Comparison of ENCODE assay signal across 9 cellular contexts in genomic region chr9:127562271-127562780, GRCh38. TPM values are rescaled to one million over a fixed set of nuclear protein-coding genes. Genes with fewer than 3 reads are reported as not detected.
A peak's percentile ranks its signal among the peaks of the same experiment; 100 is the strongest.
DNase-seq lines count a peak whose midpoint lies in the region; ATAC-seq, FAIRE-seq and TF ChIP-seq lines count a peak whose summit lies in the region.
"Had no signal": no experiment of that assay in that cellular context is flagged by ENCODE, and none has a peak within 500 bp of the region (broad histone marks: within the 10 kb centered on the region; RNA-seq: fewer than 3 reads in every experiment).

No MANE protein-coding gene starts in this region.

- CTCF ChIA-PET in K562 (lab: Yijun Ruan, JAX; ENCODE audit: low intra/inter-chr PET ratio), result no interaction called here

- POLR2A ChIA-PET in K562 (lab: Yijun Ruan, JAX), result interaction anchor here (0.5 to 2.1 kb wide), 5 partner anchors 9 to 450 kb away, joined by 3 to 10 read pairs (median 4); partner anchors contain the start of gene ST6GALNAC4

- no peak for FAIRE-seq in K562 (lab: Jason Lieb, UNC)

- H3K27me3 ChIP-seq in HUES48 (ENCODE audit: control insufficient read depth, insufficient read depth, low read length) (no peaks in the 10 kb centered on the region), K562 (ENCODE audit: control insufficient read depth in 2 of 2, insufficient read depth in 2 of 2, low read length in 2 of 2) (no peaks in the 10 kb centered on the region), left lung (peaks cover 0 to 4% of the 10 kb centered on the region in 2 donors), testis (no peaks in the 10 kb centered on the region)

- H2AFZ ChIP-seq in K562 (ENCODE audit: low read depth, low read length), result peak overlapping the region; percentile 40; the same call in 1 of the 2 replicates

- peaks cover 20% of the 10 kb centered on the region for H4K20me1 ChIP-seq in K562 (replicated peaks; ENCODE audit: control insufficient read depth, insufficient read depth, low read length)

- H3K27ac ChIP-seq in HUES48 (ENCODE audit: low read depth, low read length), result peak overlapping the region; percentile 76
- peak overlapping the region; percentile 72; the same call in 2 of the 3 replicates for H3K27ac ChIP-seq in K562 (ENCODE audit: extremely low read depth, low read depth, low read length)
- peak overlapping the region; percentile 86 for H3K27ac ChIP-seq in left lung
- peak overlapping the region; percentile 56 to 82 for H3K27ac ChIP-seq in testis

- H3K9me1 ChIP-seq in K562 (ENCODE audit: control insufficient read depth, insufficient read depth, low read length), result peaks cover 4% of the 10 kb centered on the region

- peaks cover 90% of the 10 kb centered on the region for H3K79me2 ChIP-seq in K562 (ENCODE audit: control insufficient read depth, insufficient read depth, low read length)

- H3K36me3 ChIP-seq in HUES48 (ENCODE audit: control insufficient read depth, insufficient read depth, low read length) (peaks cover 5% of the 10 kb centered on the region; the same call in 1 of the 2 replicates), K562 (ENCODE audit: control insufficient read depth, insufficient read depth, low read length) (peaks cover 66% of the 10 kb centered on the region; the same call in 2 of the 3 replicates), left lung (peaks cover 0 to 50% of the 10 kb centered on the region in 2 donors), testis (ENCODE audit: low read depth, missing control alignments) (no peaks in the 10 kb centered on the region)

- no peak for TF ChIP-seq EP300 in K562 (IDR thresholded peaks at IDR 0.05; ENCODE audit: low read length)

- peak overlapping the region; percentile 56 for H3K4me2 ChIP-seq in K562 (ENCODE audit: insufficient read depth, low read length)

- H3K9me3 ChIP-seq in HUES48 (ENCODE audit: control insufficient read depth, insufficient read depth, low read length) (no peaks in the 10 kb centered on the region), K562 (replicated peaks; ENCODE audit: control insufficient read depth, insufficient read depth, low read depth, low read length) (no peaks in the 10 kb centered on the region), left lung (no peaks in the 10 kb centered on the region), testis (no peaks in the 10 kb centered on the region)

- intact Hi-C loops in K562 (cut with micrococcal nuclease), result no loop called here
- intact Hi-C loops in left lung (cut with DNase I), result no loop called here
- intact Hi-C loops in testis (cut with DNase I; ENCODE audit: low total_unique reads), result no loop called here

- no TSS peak for BruUV-seq in K562 (replicated peaks; lab: Mats Ljungman, UMichigan)

- H3K9ac ChIP-seq in HUES48 (ENCODE audit: low read depth, low read length) (no peak overlapping the region), K562 (ENCODE audit: insufficient read depth in 1 of 2, low read depth in 2 of 2, low read length in 2 of 2) (peak overlapping the region in 1 of 2 experiments; percentile 29; a peak in 1 of 4 replicates)

- WGBS in K562 (ENCODE audit: insufficient coverage, low coverage, missing lambda C conversion rate), result 43% methylated on average over 13 of the region's 13 CpGs
- WGBS in testis, 2 donors, result 68 to 79% methylated on average over 13 of the region's 13 CpGs

- H3K4me1 ChIP-seq in HUES48 (ENCODE audit: control insufficient read depth, insufficient read depth, low read length) (peaks cover 22% of the 10 kb centered on the region), K562 (replicated peaks in 1 of 2; ENCODE audit: control insufficient read depth in 2 of 2, insufficient read depth in 2 of 2, low read length in 2 of 2) (peaks cover 37 to 50% of the 10 kb centered on the region in 2 experiments), left lung (peaks cover 58 to 98% of the 10 kb centered on the region in 2 donors), testis (peaks cover 30% of the 10 kb centered on the region)

- TF ChIP-seq RAD21 in K562 (CRISPR knock-in tag; conservative IDR thresholded peaks at IDR 0.05 in 1 of 2, IDR thresholded peaks at IDR 0.05 in 1 of 2), result no peak

- peak; percentile 4; the same call in 2 of the 3 replicates for ATAC-seq in K562
- no peak for ATAC-seq in left lung
- ATAC-seq in GM19324 (IDR thresholded peaks at IDR 0.05; ENCODE audit: low FRiP score, unreplicated experiment), result no peak

- in situ Hi-C loops in K562 (cut with MboI), result no loop called here

- TF ChIP-seq POLR2A in K562 (conservative IDR thresholded peaks at IDR 0.05) (no peak), testis (IDR thresholded peaks at IDR 0.05) (no peak)

- H3K4me3 ChIP-seq in HUES48 (ENCODE audit: low read depth, low read length) (no peak overlapping the region), K562 (no peak overlapping the region), left lung (peak overlapping the region in 1 of 2 donors; percentile 17), testis (no peak overlapping the region)

- DNase-seq in K562 (ENCODE audit: extremely low read depth in 1 of 4, low spot score in 3 of 4) (no peak), left lung (peak in 1 of 2 donors; percentile 38), testis (no peak), NCI-H774 (lab: John Stamatoyannopoulos, UW) (no peak), RKO (ENCODE audit: low spot score) (no peak)
- DNase-seq: GF-D8; stimulated activated CD8-positive, alpha-beta memory T cell treated with anti-CD3 and anti-CD28 coated beads, Interleukin-4, amount 100 ng/mL, for 48 hours had no signal

- no peak for TF ChIP-seq CTCF in K562 (IDR thresholded peaks at IDR 0.05 in 2 of 3, conservative IDR thresholded peaks at IDR 0.05 in 1 of 3; ENCODE audit: insufficient read depth in 2 of 3, low read depth in 1 of 3, low read length in 3 of 3)
- no peak for TF ChIP-seq CTCF in left lung (IDR thresholded peaks at IDR 0.05)
- no peak for TF ChIP-seq CTCF in testis (IDR thresholded peaks at IDR 0.05)

TF ChIP-seq in K562, 482 proteins besides CTCF, POLR2A, EP300 and RAD21 (continues in another document):
- TF ChIP-seq FOXK2 (conservative IDR thresholded peaks at IDR 0.05 in 1 of 2, IDR thresholded peaks at IDR 0.05 in 1 of 2; ENCODE audit: low read depth in 2 of 2) (no peak), ZNF133 (CRISPR knock-in tag; IDR thresholded peaks at IDR 0.05) (no peak), MTA1 (IDR thresholded peaks at IDR 0.05; ENCODE audit: borderline replicate concordance) (no peak), ZBTB43 (CRISPR knock-in tag; IDR thresholded peaks at IDR 0.05) (no peak), SP1 (CRISPR knock-in tag; IDR thresholded peaks at IDR 0.05) (no peak), ILK (tag; IDR thresholded peaks at IDR 0.05; ENCODE audit: borderline replicate concordance, low read depth) (no peak), BHLHE40 (IDR thresholded peaks at IDR 0.05; ENCODE audit: low read length) (no peak), ATF1 (CRISPR knock-in tag; IDR thresholded peaks at IDR 0.05) (no peak), ATF1 (tag; IDR thresholded peaks at IDR 0.05) (peak; percentile 13; the same call in 1 of the 2 replicates)

RNA-seq across cellular contexts. Expression of gene STXBP1, which starts 49.8 kb away (rescaled TPM):
- 36.4 and 43.1 TPM in 2 replicates for total RNA-seq in K562 (2011; cell fraction: chromatin; rRNA removed; ENCODE audit: low replicate concordance)
- 15.3 and 19.2 TPM in 2 replicates for total RNA-seq in K562 (2011; cell fraction: nucleolus; rRNA removed)
- 30.8 and 40.9 TPM in 2 replicates for total RNA-seq in K562 (2011; cell fraction: nucleoplasm; rRNA removed)
- total RNA-seq in K562 (2014; rRNA removed) (9.7 and 14.7 TPM in 2 replicates), K562 (2014; rRNA removed; fragmentation: Illumina TruSeq; extraction: Trizol) (5.6 and 6.0 TPM in 2 replicates), K562 (2015; rRNA removed; fragmentation: Illumina TruSeq; extraction: Trizol) (4.4 and 4.6 TPM in 2 replicates), K562 (2021) (32.5 and 35.1 TPM in 2 replicates), left lung (10 to 100 TPM; 63.0 to 76.7 TPM), testis (10 to 100 TPM; 33.1 to 36.1 TPM)
- polyA plus RNA-seq in K562 (2011; rRNA removed) (11.1 and 15.9 TPM in 2 replicates), K562 (2014; fragmentation: Illumina TruSeq; extraction: Trizol) (20.2 and 23.8 TPM in 2 replicates), K562 (2014; fragmentation: Nextera tagmentation; extraction: Ambion mirVana) (1 to 10 TPM; 6.2 to 8.1 TPM), K562 (2014; rRNA removed) (10.9 and 12.7 TPM in 2 replicates), testis (ENCODE audit: insufficient read depth, low read depth, low replicate concordance) (21.2 TPM)
- polyA plus RNA-seq in K562 (2011; cell fraction: cytosol; rRNA removed), result 9.6 and 10.4 TPM in 2 replicates
- polyA plus RNA-seq in K562 (2011; cell fraction: nucleus; rRNA removed), result 19.9 and 22.9 TPM in 2 replicates
- polyA plus RNA-seq in K562 (2012), result 24.2 and 28.8 TPM in 2 replicates
- 9.1 and 12.1 TPM in 2 replicates for polyA minus RNA-seq in K562 (2011; rRNA and poly(A)+ RNA removed)
- 15.6 and 23.9 TPM in 2 replicates for polyA minus RNA-seq in K562 (2011; cell fraction: cytosol; rRNA and poly(A)+ RNA removed)
- 7.0 and 13.6 TPM in 2 replicates for polyA minus RNA-seq in K562 (2011; cell fraction: nucleus; rRNA and poly(A)+ RNA removed)
